16 cellular contexts compared by ENCODE assay signal in genomic region chr3:53820756-53821580, GRCh38. TPM values are rescaled to one million over a fixed set of nuclear protein-coding genes. Genes with fewer than 3 reads are reported as not detected.
"Had no signal": no experiment of that assay in that cellular context is flagged by ENCODE, and none has a peak within 500 bp of the region (broad histone marks: within the 10 kb centered on the region; RNA-seq: fewer than 3 reads in every experiment).

No MANE protein-coding gene starts in this region.

- H3K27me3 ChIP-seq: tibial nerve had no signal

- H3K9me3 ChIP-seq: tibial nerve had no signal

- ATAC-seq: activated CD4-positive, alpha-beta T cell treated with anti-CD3 and anti-CD28 coated beads for 36 hours; activated CD8-positive, alpha-beta T cell treated with anti-CD3 and anti-CD28 coated beads for 36 hours; effector memory CD8-positive, alpha-beta T cell; natural killer cell; T-cell had no signal

- H3K4me1 ChIP-seq: tibial nerve had no signal

- DNase-seq: activated CD4-positive, alpha-beta T cell treated with anti-CD3 and anti-CD28 coated beads for 36 hours; activated CD8-positive, alpha-beta T cell treated with anti-CD3 and anti-CD28 coated beads for 36 hours; activated naive CD4-positive, alpha-beta T cell treated with anti-CD3 and anti-CD28 coated beads, Interleukin-2, amount 10 ng/mL, durations not matched to agents 7 days and 5 days; cortex of kidney; effector memory CD8-positive, alpha-beta T cell; hippocampal formation; natural killer cell; nucleus accumbens; stimulated activated CD4-positive, alpha-beta T cell treated with anti-CD3 and anti-CD28 coated beads, Interleukin-15, amount 100 ng/mL, for 24 hours; stimulated activated CD4-positive, alpha-beta T cell treated with anti-CD3 and anti-CD28 coated beads, Interleukin-4, amount 100 ng/mL, for 4 hours; T-cell; WERI-Rb-1 had no signal

- H3K27ac ChIP-seq: epithelial cell of prostate, tibial nerve, WERI-Rb-1 had no signal

- H3K36me3 ChIP-seq: WERI-Rb-1 had no signal

- H3K4me3 ChIP-seq: lung, tibial nerve had no signal

RNA-seq across cellular contexts. Expression of gene IL17RB, which starts 25.4 kb away (rescaled TPM):
- total RNA-seq: activated CD8-positive, alpha-beta T cell treated with anti-CD3 and anti-CD28 coated beads for 36 hours; pulmonary artery endothelial cell had no signal
